17 cellular contexts compared by ENCODE assay signal in genomic region chr14:31505411-31505810, GRCh38. TPM values are rescaled to one million over a fixed set of nuclear protein-coding genes. Genes with fewer than 3 reads are reported as not detected.
DNase-seq lines count a peak whose midpoint lies in the region; ATAC-seq and TF ChIP-seq lines count a peak whose summit lies in the region.
"Had no signal": no experiment of that assay in that cellular context is flagged by ENCODE, and none has a peak within 500 bp of the region (broad histone marks: within the 10 kb centered on the region; RNA-seq: fewer than 3 reads in every experiment).

No MANE protein-coding gene starts in this region.

- no peak for TF ChIP-seq POLR2A in tibial nerve (IDR thresholded peaks at IDR 0.05)

- WGBS in SK-N-SH (ENCODE audit: low lambda C conversion rate) = 15% methylated on average over 1 of the region's 1 CpG
- WGBS in tibial nerve, 2 donors = 19 to 25% methylated on average over 1 of the region's 1 CpG

- no peaks in the 10 kb centered on the region for H3K36me3 ChIP-seq in SK-N-SH (replicated peaks in 1 of 2; ENCODE audit: control insufficient read depth in 1 of 2, insufficient read depth in 2 of 2, low read length in 1 of 2)
- no peaks in the 10 kb centered on the region for H3K36me3 ChIP-seq in tibial nerve
- H3K36me3 ChIP-seq: BLaER1 treated with 17β-estradiol and CSF1 and Interleukin-3, amounts not matched to agents 10 nM and 100 nM; pancreas had no signal

- ATAC-seq in T-helper 17 cell (no peak), HG03025 (IDR thresholded peaks at IDR 0.05; ENCODE audit: low FRiP score, unreplicated experiment) (no peak)
- ATAC-seq: pancreas; stimulated activated effector memory CD8-positive, alpha-beta T cell treated with anti-CD3 and anti-CD28 coated beads, Interleukin-12 subunit alpha, Interleukin-12 subunit beta, amount 100 ng/mL, for 72 hours had no signal

- no peaks in the 10 kb centered on the region for H3K27me3 Mint-ChIP-seq in osteocyte (ENCODE audit: unreplicated experiment)
- peaks cover 22% of the 10 kb centered on the region for H3K27me3 Mint-ChIP-seq in T-helper 17 cell

- TF ChIP-seq RAD21 in SK-N-SH (IDR thresholded peaks at IDR 0.05; ENCODE audit: low read length) = no peak

- H3K27me3 ChIP-seq in SK-N-SH (ENCODE audit: insufficient read depth) = no peaks in the 10 kb centered on the region
- no peaks in the 10 kb centered on the region for H3K27me3 ChIP-seq in tibial nerve
- H3K27me3 ChIP-seq: BLaER1 treated with 17β-estradiol and CSF1 and Interleukin-3, amounts not matched to agents 10 nM and 100 nM; pancreas had no signal

- H3F3A ChIP-seq in SK-N-SH (replicated peaks; ENCODE audit: insufficient read depth) = peaks cover 8% of the 10 kb centered on the region

- H3K9me3 ChIP-seq in SK-N-SH (no peaks in the 10 kb centered on the region), T-helper 17 cell (ENCODE audit: control insufficient read depth, low read length, poor library complexity, severe bottlenecking) (no peaks in the 10 kb centered on the region), tibial nerve (no peaks in the 10 kb centered on the region)
- H3K9me3 ChIP-seq: pancreas had no signal

- no peaks in the 10 kb centered on the region for H3K9me3 Mint-ChIP-seq in osteocyte (ENCODE audit: unreplicated experiment)
- H3K9me3 Mint-ChIP-seq: stimulated activated effector memory CD8-positive, alpha-beta T cell treated with anti-CD3 and anti-CD28 coated beads, Interleukin-12 subunit alpha, Interleukin-12 subunit beta, amount 100 ng/mL, for 72 hours had no signal

- H3K9me2 ChIP-seq in SK-N-SH = no peaks in the 10 kb centered on the region

- TF ChIP-seq CTCF in AG10803 (conservative IDR thresholded peaks at IDR 0.05; ENCODE audit: low read length) (no peak), SK-N-SH (IDR thresholded peaks at IDR 0.05) (no peak), fibroblast of the aortic adventitia (IDR thresholded peaks at IDR 0.05; ENCODE audit: insufficient read depth, low read length) (no peak), osteocyte (IDR thresholded peaks at IDR 0.05) (no peak), tibial nerve (IDR thresholded peaks at IDR 0.05) (no peak)

- POLR2A ChIA-PET in SK-N-SH (lab: Yijun Ruan, JAX) = no interaction called here

- peak; percentile 81 for DNase-seq in AG10803 (ENCODE audit: low read depth)
- no peak for DNase-seq in SK-N-SH
- peak; percentile 85 for DNase-seq in fibroblast of the aortic adventitia (ENCODE audit: low read depth)
- no peak for DNase-seq in osteocyte (ENCODE audit: extremely low spot score, unreplicated experiment)
- no peak for DNase-seq in T-helper 17 cell
- DNase-seq in tibial nerve (ENCODE audit: low spot score in 2 of 2) = no peak
- DNase-seq in COR-L47 (lab: John Stamatoyannopoulos, UW) = no peak
- DNase-seq: activated CD8-positive, alpha-beta memory T cell treated with anti-CD3 and anti-CD28 coated beads, Interleukin-2, amount 50 U/mL, for 48 hours; glutamatergic neuron; NCI-H1105; NCI-H82; pancreas; stimulated activated CD4-positive, alpha-beta T cell treated with anti-CD3 and anti-CD28 coated beads, Interleukin-2, amount 100 ng/mL, for 48 hours had no signal

- no peak overlapping the region for H3K9ac ChIP-seq in SK-N-SH
- H3K9ac ChIP-seq: BLaER1 treated with 17β-estradiol and CSF1 and Interleukin-3, amounts not matched to agents 10 nM and 100 nM had no signal

- H3K4me3 ChIP-seq in AG10803 (ENCODE audit: low read length) = no peak overlapping the region
- no peak overlapping the region; a peak in 1 of 4 replicates for H3K4me3 ChIP-seq in SK-N-SH (ENCODE audit: low read depth in 2 of 2, low read length in 1 of 2)
- H3K4me3 ChIP-seq in fibroblast of the aortic adventitia (ENCODE audit: low read depth, low read length) = no peak overlapping the region
- H3K4me3 ChIP-seq in tibial nerve = no peak overlapping the region
- H3K4me3 ChIP-seq: BLaER1 treated with 17β-estradiol and CSF1 and Interleukin-3, amounts not matched to agents 10 nM and 100 nM; pancreas had no signal

- no peak for TF ChIP-seq EP300 in SK-N-SH (IDR thresholded peaks at IDR 0.05; ENCODE audit: borderline replicate concordance in 1 of 2, low read depth in 1 of 2, low read length in 1 of 2)
- no peak for TF ChIP-seq EP300 in tibial nerve (IDR thresholded peaks at IDR 0.05)

- no peaks in the 10 kb centered on the region for H3K79me2 ChIP-seq in SK-N-SH (ENCODE audit: insufficient read depth)

- H2AFZ ChIP-seq in SK-N-SH (ENCODE audit: low read depth) = peak overlapping the region; percentile 67; the same call in 1 of the 2 replicates

- peak overlapping the region; percentile 54 for H3K4me2 ChIP-seq in SK-N-SH
- H3K4me2 ChIP-seq: BLaER1 treated with 17β-estradiol and CSF1 and Interleukin-3, amounts not matched to agents 10 nM and 100 nM had no signal

- H3K4me3 Mint-ChIP-seq in osteocyte (ENCODE audit: unreplicated experiment) (no peak overlapping the region), T-helper 17 cell (no peak overlapping the region)
- H3K4me3 Mint-ChIP-seq: stimulated activated effector memory CD8-positive, alpha-beta T cell treated with anti-CD3 and anti-CD28 coated beads, Interleukin-12 subunit alpha, Interleukin-12 subunit beta, amount 100 ng/mL, for 72 hours had no signal

- no peaks in the 10 kb centered on the region for H4K20me1 ChIP-seq in SK-N-SH (ENCODE audit: insufficient read depth)
- H4K20me1 ChIP-seq: BLaER1 treated with 17β-estradiol and CSF1 and Interleukin-3, amounts not matched to agents 10 nM and 100 nM had no signal

- H3K36me3 Mint-ChIP-seq in osteocyte (ENCODE audit: unreplicated experiment) (no peaks in the 10 kb centered on the region), T-helper 17 cell (ENCODE audit: low read depth) (peaks cover 3% of the 10 kb centered on the region)
- H3K36me3 Mint-ChIP-seq: stimulated activated effector memory CD8-positive, alpha-beta T cell treated with anti-CD3 and anti-CD28 coated beads, Interleukin-12 subunit alpha, Interleukin-12 subunit beta, amount 100 ng/mL, for 72 hours had no signal

- CTCF ChIA-PET in SK-N-SH (lab: Yijun Ruan, JAX) = interaction anchor here (0.8 to 1.9 kb wide), 4 partner anchors 11 to 749 kb away, joined by 3 to 15 read pairs (median 6); no protein-coding TSS in a partner anchor

- H3K27ac Mint-ChIP-seq in osteocyte (ENCODE audit: unreplicated experiment) (peak overlapping the region; percentile 79), T-helper 17 cell (no peak overlapping the region)
- H3K27ac Mint-ChIP-seq: stimulated activated effector memory CD8-positive, alpha-beta T cell treated with anti-CD3 and anti-CD28 coated beads, Interleukin-12 subunit alpha, Interleukin-12 subunit beta, amount 100 ng/mL, for 72 hours had no signal

- H3K27ac ChIP-seq in SK-N-SH (ENCODE audit: low read depth in 2 of 2, low read length in 1 of 2) (peak overlapping the region; percentile 17 to 68; a peak in 2 of 4 replicates), tibial nerve (peak overlapping the region in 1 of 4 donors; percentile 18)
- H3K27ac ChIP-seq: BLaER1 treated with 17β-estradiol and CSF1 and Interleukin-3, amounts not matched to agents 10 nM and 100 nM; pancreas had no signal

- no peaks in the 10 kb centered on the region for H3K4me1 ChIP-seq in SK-N-SH (ENCODE audit: control insufficient read depth in 1 of 2, insufficient read depth in 2 of 2, low read depth in 1 of 2, low read length in 1 of 2)
- peaks cover 0 to 16% (median 0%) of the 10 kb centered on the region in 4 donors for H3K4me1 ChIP-seq in tibial nerve
- H3K4me1 ChIP-seq: BLaER1 treated with 17β-estradiol and CSF1 and Interleukin-3, amounts not matched to agents 10 nM and 100 nM; pancreas had no signal

- H3K4me1 Mint-ChIP-seq in osteocyte (ENCODE audit: unreplicated experiment) (peaks cover 26% of the 10 kb centered on the region), T-helper 17 cell (peaks cover 6% of the 10 kb centered on the region)
- H3K4me1 Mint-ChIP-seq: stimulated activated effector memory CD8-positive, alpha-beta T cell treated with anti-CD3 and anti-CD28 coated beads, Interleukin-12 subunit alpha, Interleukin-12 subunit beta, amount 100 ng/mL, for 72 hours had no signal

TF ChIP-seq in SK-N-SH, 30 proteins besides CTCF, POLR2A, EP300 and RAD21 (continues in another document):
- TF ChIP-seq RCOR1 (IDR thresholded peaks at IDR 0.05; ENCODE audit: low read length) (no peak), RXRA (IDR thresholded peaks at IDR 0.05; ENCODE audit: borderline replicate concordance, low read depth) (no peak), NRF1 (IDR thresholded peaks at IDR 0.05; ENCODE audit: low read depth, low read length) (no peak), YY1 (IDR thresholded peaks at IDR 0.05; ENCODE audit: low read depth) (no peak), TEAD4 (IDR thresholded peaks at IDR 0.05; ENCODE audit: borderline replicate concordance, insufficient read depth) (0 out of 2 replicates have a peak, but pooled peaks have one; percentile 11)

RNA-seq across cellular contexts. Expression of gene GPR33, which starts 17.6 kb away (rescaled TPM):
- polyA plus RNA-seq in SK-N-SH (2012; rRNA removed) = not detected in 2 replicates
- not detected in 2 replicates for polyA plus RNA-seq in SK-N-SH (2012; cell fraction: cytosol; rRNA removed)
- not detected in 2 replicates for polyA plus RNA-seq in SK-N-SH (2012; cell fraction: nucleus; rRNA removed)
- not detected in 2 replicates for total RNA-seq in fibroblast of the aortic adventitia (ENCODE audit: low replicate concordance)
- total RNA-seq in osteocyte = not detected in 2 replicates
- total RNA-seq in T-helper 17 cell = not detected
- not detected for total RNA-seq in tibial nerve
- total RNA-seq: lung microvascular endothelial cell, pancreas had no signal
- polyA plus RNA-seq: pancreas had no signal

RNA-seq across cellular contexts. Expression of gene DTD2, which starts 48.1 kb away (rescaled TPM):
- 10.5 and 14.7 TPM in 2 replicates for polyA plus RNA-seq in SK-N-SH (2012; rRNA removed)
- polyA plus RNA-seq in SK-N-SH (2012; cell fraction: cytosol; rRNA removed) = 15.3 and 16.6 TPM in 2 replicates
- 5.4 and 5.5 TPM in 2 replicates for polyA plus RNA-seq in SK-N-SH (2012; cell fraction: nucleus; rRNA removed)
- total RNA-seq in fibroblast of the aortic adventitia (ENCODE audit: low replicate concordance) (20.6 and 44.6 TPM in 2 replicates), osteocyte (25.5 and 26.5 TPM in 2 replicates), T-helper 17 cell (10 to 100 TPM; 12.9 to 14.7 TPM), tibial nerve (10 to 100 TPM; 40.0 to 63.4 (median 47.4) TPM)

RNA-seq across cellular contexts. Expression of gene NUBPL, which starts 55.8 kb away (rescaled TPM):
- 4.0 and 5.1 TPM in 2 replicates for polyA plus RNA-seq in SK-N-SH (2012; rRNA removed)
- 6.3 and 7.2 TPM in 2 replicates for polyA plus RNA-seq in SK-N-SH (2012; cell fraction: cytosol; rRNA removed)
- polyA plus RNA-seq in SK-N-SH (2012; cell fraction: nucleus; rRNA removed) = 2.5 and 4.1 TPM in 2 replicates
- total RNA-seq in fibroblast of the aortic adventitia (ENCODE audit: low replicate concordance) (10.5 and 18.9 TPM in 2 replicates), osteocyte (9.5 and 11.6 TPM in 2 replicates), T-helper 17 cell (10 to 100 TPM in 1 of 2 donors, 1 to 10 TPM in 1; 9.9 to 10.4 TPM), tibial nerve (10 to 100 TPM; 10.3 to 38.2 (median 13.4) TPM)

Comparison
In these comparisons a context has a peak if more than half of its experiments do, and no peak if none do; other contexts are left out.
1. DNase-seq: peak in AG10803 (single experiment) and fibroblast of the aortic adventitia (single experiment); none in SK-N-SH (single experiment), osteocyte (single experiment), T-helper 17 cell (0 of 3), tibial nerve (0 of 2) and COR-L47 (single experiment).